In the genomic region with DNA sequence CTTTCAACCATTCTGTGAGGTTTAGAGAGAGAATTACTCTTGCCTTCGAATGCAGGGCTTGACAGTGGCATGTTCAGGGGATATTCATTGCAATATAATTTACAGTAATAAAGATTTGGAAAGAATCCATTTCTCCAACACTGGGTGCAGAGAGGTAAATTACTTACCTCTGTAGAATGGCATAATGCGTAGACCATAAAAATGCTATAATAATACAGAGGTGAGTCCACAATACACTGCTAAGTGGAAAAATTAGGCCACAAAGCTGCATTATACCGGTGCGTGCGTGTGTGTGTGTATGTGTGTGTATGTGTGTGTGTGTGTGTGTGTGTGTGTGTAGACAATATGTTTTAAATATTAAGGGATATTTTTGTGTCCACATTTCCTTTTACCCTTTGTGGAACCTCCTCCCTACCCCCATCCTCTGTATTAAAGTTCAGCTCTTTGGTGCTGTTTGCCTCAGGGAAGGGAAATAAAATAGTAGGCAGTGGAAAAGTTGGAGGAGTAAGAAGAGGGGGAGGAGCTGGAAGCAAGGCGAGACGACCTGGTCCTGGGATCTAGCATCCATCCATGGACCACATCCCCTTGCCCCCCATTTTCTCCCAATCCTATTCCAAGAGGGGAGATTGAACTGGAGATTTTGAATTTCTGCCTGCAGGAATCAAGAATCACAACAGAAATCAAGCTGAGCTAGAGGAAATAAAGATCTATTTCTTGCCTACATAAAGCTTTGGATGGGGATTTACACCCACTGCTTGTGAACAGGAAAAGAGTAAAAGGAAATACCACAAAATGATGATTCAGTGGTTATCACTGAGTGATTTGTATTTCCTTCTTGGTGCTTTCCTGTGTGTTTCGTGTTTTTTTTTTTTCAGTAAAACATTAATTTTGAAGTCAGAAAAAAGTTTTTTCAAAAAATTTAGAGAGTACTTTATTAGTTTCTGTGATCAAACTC, we compare ENCODE assay signal across 9 cellular contexts.
A peak's percentile ranks its signal among the peaks of the same experiment; 100 is the strongest.
DNase-seq lines count a peak whose midpoint lies in the region; ATAC-seq lines count a peak whose summit lies in the region.
"Had no signal": no experiment of that assay in that cellular context is flagged by ENCODE, and none has a peak within 500 bp of the region (broad histone marks: within the 10 kb centered on the region; RNA-seq: fewer than 3 reads in every experiment).

No MANE protein-coding gene starts in this region.

- DNase-seq in ELR (ENCODE audit: low read depth) (peak; percentile 61), NCI-H2227 treated with DMSO at 0.1 percent for 48 hours (lab: John Stamatoyannopoulos, UW) (peak; percentile 42), dermis blood vessel endothelial cell (peak; percentile 66), pulmonary artery endothelial cell (ENCODE audit: low read depth, low spot score) (peak; percentile 30), KG1 (lab: John Stamatoyannopoulos, UW) (no peak)
- DNase-seq: COR-L47, NCI-H1048 had no signal

- ATAC-seq in HG02678 (IDR thresholded peaks at IDR 0.05; ENCODE audit: unreplicated experiment) = no peak
- no peak for ATAC-seq in HG02870 (IDR thresholded peaks at IDR 0.05; ENCODE audit: unreplicated experiment)
